Comparison of ENCODE assay signal across 20 cellular contexts in genomic region chr10:7763929-7764328, GRCh38.
"Had no signal": no experiment of that assay in that cellular context is flagged by ENCODE, and none has a peak within 500 bp of the region (broad histone marks: within the 10 kb centered on the region; RNA-seq: fewer than 3 reads in every experiment).

No MANE protein-coding gene starts in this region.

- FAIRE-seq: small intestine had no signal

- DNase-seq: activated CD4-positive, alpha-beta T cell treated with anti-CD3 and anti-CD28 coated beads, Interleukin-2, amount 10 ng/mL, durations not matched to agents 24 days and 14 days; activated CD4-positive, CD25-positive, alpha-beta regulatory T cell; activated CD8-positive, alpha-beta memory T cell treated with anti-CD3 and anti-CD28 coated beads, Interleukin-2, amount 50 U/mL, for 48 hours; activated naive CD4-positive, alpha-beta T cell; activated naive CD8-positive, alpha-beta T cell treated with anti-CD3 and anti-CD28 coated beads, Interleukin-2, amount 10 ng/mL, durations not matched to agents 7 days and 5 days; brain microvascular endothelial cell; glutamatergic neuron; kidney glomerular epithelial cell; nephron progenitor cell; right cardiac atrium; small intestine; stimulated activated CD4-positive, alpha-beta T cell treated with anti-CD3 and anti-CD28 coated beads, Interleukin-4, amount 100 ng/mL, for 4 hours; stimulated activated CD8-positive, alpha-beta memory T cell treated with anti-CD3 and anti-CD28 coated beads, Interleukin-4, amount 100 ng/mL, for 48 hours; stimulated activated naive CD4-positive, alpha-beta T cell treated with Interleukin-2 at 50 U/mL for 16 hours; substantia nigra; T-helper 17 cell; transverse colon had no signal

- ATAC-seq: right cardiac atrium, T-helper 17 cell had no signal

- H3K4me3 ChIP-seq: transverse colon had no signal

- H3K27ac ChIP-seq: brain microvascular endothelial cell, transverse colon had no signal

- H3K4me1 Mint-ChIP-seq: activated CD4-positive, alpha-beta T cell treated with anti-CD3 and anti-CD28 coated beads, Interleukin-2, amount 10 ng/mL, durations not matched to agents 24 days and 14 days; activated naive CD8-positive, alpha-beta T cell treated with anti-CD3 and anti-CD28 coated beads, Interleukin-2, amount 10 ng/mL, durations not matched to agents 7 days and 5 days; central memory CD8-positive, alpha-beta T cell; nephron progenitor cell; T-helper 17 cell had no signal

- H3K4me3 Mint-ChIP-seq: activated CD4-positive, alpha-beta T cell treated with anti-CD3 and anti-CD28 coated beads, Interleukin-2, amount 10 ng/mL, durations not matched to agents 24 days and 14 days; activated naive CD8-positive, alpha-beta T cell treated with anti-CD3 and anti-CD28 coated beads, Interleukin-2, amount 10 ng/mL, durations not matched to agents 7 days and 5 days; activated T-helper 1 cell treated with anti-CD3 and anti-CD28 coated beads, Interleukin-12 subunit alpha, Interleukin-12 subunit beta, Interleukin-2, Interleukin-4 antibody, amounts not matched to agents 30 ng/mL and 10 ng/mL and 1 ng/mL, durations not matched to agents 14 hours and 24 hours and 36 hours; central memory CD8-positive, alpha-beta T cell; nephron progenitor cell; T-helper 17 cell had no signal

- H3K9me3 ChIP-seq: transverse colon had no signal

- H3K27me3 Mint-ChIP-seq: activated CD4-positive, alpha-beta T cell treated with anti-CD3 and anti-CD28 coated beads, Interleukin-2, amount 10 ng/mL, durations not matched to agents 24 days and 14 days; activated naive CD8-positive, alpha-beta T cell treated with anti-CD3 and anti-CD28 coated beads, Interleukin-2, amount 10 ng/mL, durations not matched to agents 7 days and 5 days; central memory CD8-positive, alpha-beta T cell; progenitor cell of endocrine pancreas; T-helper 17 cell had no signal

- H3K4me1 ChIP-seq: transverse colon had no signal

- H3K27me3 ChIP-seq: brain microvascular endothelial cell, transverse colon had no signal

- H3K27ac Mint-ChIP-seq: activated CD4-positive, alpha-beta T cell treated with anti-CD3 and anti-CD28 coated beads, Interleukin-2, amount 10 ng/mL, durations not matched to agents 24 days and 14 days; activated naive CD8-positive, alpha-beta T cell treated with anti-CD3 and anti-CD28 coated beads, Interleukin-2, amount 10 ng/mL, durations not matched to agents 7 days and 5 days; activated T-helper 1 cell treated with anti-CD3 and anti-CD28 coated beads, Interleukin-12 subunit alpha, Interleukin-12 subunit beta, Interleukin-2, Interleukin-4 antibody, amounts not matched to agents 30 ng/mL and 10 ng/mL and 1 ng/mL, durations not matched to agents 14 hours and 24 hours and 36 hours; nephron progenitor cell; progenitor cell of endocrine pancreas had no signal

- H3K9me3 Mint-ChIP-seq: activated CD4-positive, alpha-beta T cell treated with anti-CD3 and anti-CD28 coated beads, Interleukin-2, amount 10 ng/mL, durations not matched to agents 24 days and 14 days; activated naive CD8-positive, alpha-beta T cell treated with anti-CD3 and anti-CD28 coated beads, Interleukin-2, amount 10 ng/mL, durations not matched to agents 7 days and 5 days; activated T-helper 1 cell treated with anti-CD3 and anti-CD28 coated beads, Interleukin-12 subunit alpha, Interleukin-12 subunit beta, Interleukin-2, Interleukin-4 antibody, amounts not matched to agents 30 ng/mL and 10 ng/mL and 1 ng/mL, durations not matched to agents 14 hours and 24 hours and 36 hours; central memory CD8-positive, alpha-beta T cell; nephron progenitor cell had no signal
